17 cellular contexts compared by ENCODE assay signal in the genomic region with DNA sequence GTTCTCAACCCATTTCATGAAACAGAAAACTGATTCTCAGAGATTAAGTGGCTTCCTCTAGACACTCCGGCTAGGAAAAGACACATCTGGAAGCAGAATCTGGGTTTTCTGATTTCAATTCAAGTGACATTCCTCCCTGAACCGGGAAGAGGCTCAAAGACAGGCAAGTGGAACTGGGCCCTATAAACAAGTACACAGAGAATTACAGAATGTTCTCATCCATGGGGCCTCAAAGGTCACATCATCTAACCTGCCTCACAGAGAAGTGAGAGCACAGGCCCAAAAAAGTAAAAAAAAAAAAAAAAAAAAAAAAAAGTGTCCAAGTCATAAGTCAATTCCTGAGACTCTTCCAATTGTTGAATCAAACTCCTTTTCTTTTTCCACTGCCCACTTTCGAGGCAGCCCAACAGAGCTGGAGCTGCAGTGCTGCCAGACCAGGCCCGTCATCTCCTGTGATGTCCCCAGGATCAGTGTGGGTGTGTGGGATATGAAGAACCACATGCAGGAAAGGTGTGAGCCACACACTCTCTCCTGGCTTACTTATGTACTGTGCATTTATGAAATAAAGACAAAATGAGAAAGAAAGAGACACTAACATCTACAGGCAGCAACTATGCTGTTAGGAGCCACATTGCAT. TPM values are rescaled to one million over a fixed set of nuclear protein-coding genes. Genes with fewer than 3 reads are reported as not detected.
A peak's percentile ranks its signal among the peaks of the same experiment; 100 is the strongest.
DNase-seq lines count a peak whose midpoint lies in the region; ATAC-seq and TF ChIP-seq lines count a peak whose summit lies in the region.
"Had no signal": no experiment of that assay in that cellular context is flagged by ENCODE, and none has a peak within 500 bp of the region (broad histone marks: within the 10 kb centered on the region; RNA-seq: fewer than 3 reads in every experiment).

No MANE protein-coding gene starts in this region.

- 81 to 86% methylated on average over 4 of the region's 4 CpGs for WGBS in upper lobe of left lung, 2 donors

- ATAC-seq in CD4-positive, alpha-beta T cell (ENCODE audit: poor library complexity) = no peak
- ATAC-seq in gastrocnemius medialis (peak; percentile 58 to 67), upper lobe of left lung (ENCODE audit: low FRiP score in 2 of 2) (no peak), natural killer cell (no peak)
- no peak for ATAC-seq in activated CD4-positive, alpha-beta T cell treated with anti-CD3 and anti-CD28 coated beads for 36 hours

- DNase-seq in CD4-positive, alpha-beta T cell = no peak
- DNase-seq in middle frontal gyrus (ENCODE audit: extremely low spot score, low spot score) (peak; percentile 10), gastrocnemius medialis (peak in 1 of 2 donors; percentile 30), upper lobe of left lung (no peak), NCI-H1092 (lab: John Stamatoyannopoulos, UW) (no peak), natural killer cell (no peak)
- DNase-seq in activated CD4-positive, alpha-beta T cell treated with anti-CD3 and anti-CD28 coated beads for 36 hours = no peak
- DNase-seq: DMS53, GF-D8, IMR-90 had no signal

- H3K4me3 ChIP-seq in gastrocnemius medialis = no peak overlapping the region
- no peak overlapping the region for H3K4me3 ChIP-seq in upper lobe of left lung
- H3K4me3 ChIP-seq: HAP-1 had no signal

- no peaks in the 10 kb centered on the region for H3K27me3 ChIP-seq in CD4-positive, alpha-beta T cell (ENCODE audit: control insufficient read depth, insufficient read depth, low read length)
- H3K27me3 ChIP-seq in gastrocnemius medialis = peaks cover under 1 to 9% (median 4%) of the 10 kb centered on the region in 3 donors
- H3K27me3 ChIP-seq in upper lobe of left lung = no peaks in the 10 kb centered on the region

- no peaks in the 10 kb centered on the region for H3K9me3 ChIP-seq in CD4-positive, alpha-beta T cell (ENCODE audit: control insufficient read depth, low read length)
- H3K9me3 ChIP-seq in gastrocnemius medialis (no peaks in the 10 kb centered on the region), upper lobe of left lung (no peaks in the 10 kb centered on the region)
- H3K9me3 ChIP-seq: HAP-1 had no signal

- H3K27me3 Mint-ChIP-seq in CD4-positive, alpha-beta T cell = no peaks in the 10 kb centered on the region
- H3K27me3 Mint-ChIP-seq in activated CD4-positive, alpha-beta T cell treated with anti-CD3 and anti-CD28 coated beads for 36 hours = no peaks in the 10 kb centered on the region
- H3K27me3 Mint-ChIP-seq in natural killer cell (ENCODE audit: low read depth in 2 of 2) = peaks cover 0 to 23% of the 10 kb centered on the region in 2 donors

- CTCF ChIA-PET in CD4-positive, alpha-beta T cell (lab: Charles Lee) = no interaction called here
- CTCF ChIA-PET in activated CD4-positive, alpha-beta T cell treated with anti-CD3 and anti-CD28 coated beads for 36 hours (lab: Charles Lee) = no interaction called here

- in situ Hi-C loops in gastrocnemius medialis (cut with MboI; ENCODE audit: low sequenced_read_pairs in 4 of 4) = no loop called here

- H3K27ac ChIP-seq in CD4-positive, alpha-beta T cell (ENCODE audit: low read depth, low read length) = no peak overlapping the region
- H3K27ac ChIP-seq in VCaP (peak overlapping the region; percentile 5; the same call in 1 of the 2 replicates), gastrocnemius medialis (no peak overlapping the region), upper lobe of left lung (no peak overlapping the region)
- H3K27ac ChIP-seq: 22Rv1 had no signal

- H3K4me1 ChIP-seq in gastrocnemius medialis = no peaks in the 10 kb centered on the region
- H3K4me1 ChIP-seq in upper lobe of left lung = no peaks in the 10 kb centered on the region
- H3K4me1 ChIP-seq: HAP-1 had no signal

- no peaks in the 10 kb centered on the region for H3K36me3 ChIP-seq in gastrocnemius medialis
- H3K36me3 ChIP-seq in upper lobe of left lung = no peaks in the 10 kb centered on the region
- H3K36me3 ChIP-seq: HAP-1 had no signal

- no peaks in the 10 kb centered on the region for H3K9me3 Mint-ChIP-seq in CD4-positive, alpha-beta T cell
- H3K9me3 Mint-ChIP-seq in activated CD4-positive, alpha-beta T cell treated with anti-CD3 and anti-CD28 coated beads for 36 hours (ENCODE audit: low read depth) = no peaks in the 10 kb centered on the region
- H3K9me3 Mint-ChIP-seq in natural killer cell = no peaks in the 10 kb centered on the region

- TF ChIP-seq CTCF in CD4-positive, alpha-beta T cell (IDR thresholded peaks at IDR 0.05) = no peak
- TF ChIP-seq CTCF in VCaP (conservative IDR thresholded peaks at IDR 0.05) = no peak
- no peak for TF ChIP-seq CTCF in gastrocnemius medialis (IDR thresholded peaks at IDR 0.05 in 4 of 5, conservative IDR thresholded peaks at IDR 0.05 in 1 of 5)
- no peak for TF ChIP-seq CTCF in upper lobe of left lung (IDR thresholded peaks at IDR 0.05)
- no peak for TF ChIP-seq CTCF in natural killer cell (IDR thresholded peaks at IDR 0.05)

- TF ChIP-seq EP300 in upper lobe of left lung (IDR thresholded peaks at IDR 0.05) = no peak

- peaks cover 69% of the 10 kb centered on the region for H3K4me1 Mint-ChIP-seq in CD4-positive, alpha-beta T cell (ENCODE audit: low read depth)
- H3K4me1 Mint-ChIP-seq in activated CD4-positive, alpha-beta T cell treated with anti-CD3 and anti-CD28 coated beads for 36 hours = peaks cover 40% of the 10 kb centered on the region
- H3K4me1 Mint-ChIP-seq in natural killer cell = peaks cover 53 to 68% of the 10 kb centered on the region in 2 donors
- H3K4me1 Mint-ChIP-seq: CD14-positive monocyte had no signal

- no peak overlapping the region for H3K4me3 Mint-ChIP-seq in CD4-positive, alpha-beta T cell
- H3K4me3 Mint-ChIP-seq in activated CD4-positive, alpha-beta T cell treated with anti-CD3 and anti-CD28 coated beads for 36 hours = no peak overlapping the region
- no peak overlapping the region for H3K4me3 Mint-ChIP-seq in natural killer cell
- H3K4me3 Mint-ChIP-seq: CD14-positive monocyte had no signal

- H3K27ac Mint-ChIP-seq in CD4-positive, alpha-beta T cell = peak overlapping the region; percentile 86
- H3K27ac Mint-ChIP-seq in activated CD4-positive, alpha-beta T cell treated with anti-CD3 and anti-CD28 coated beads for 36 hours = no peak overlapping the region
- H3K27ac Mint-ChIP-seq in natural killer cell = no peak overlapping the region

- intact Hi-C loops in CD4-positive, alpha-beta T cell (cut with DNase I, micrococcal nuclease) = loop anchor here in 1 of 2 experiments (1.0 to 10.0 kb wide), 2 partner anchors 7 to 192 kb away; no protein-coding TSS in a partner anchor
- intact Hi-C loops in gastrocnemius medialis (cut with DNase I; ENCODE audit: low total_unique reads) (no loop called here), natural killer cell (cut with micrococcal nuclease) (loop anchor here (5.0 kb wide), 1 partner anchor 36 kb away; no protein-coding TSS in a partner anchor)
- intact Hi-C loops in activated CD4-positive, alpha-beta T cell treated with anti-CD3 and anti-CD28 coated beads for 36 hours (cut with DNase I, micrococcal nuclease) = no loop called here

- POLR2A ChIA-PET in CD4-positive, alpha-beta T cell (lab: Charles Lee) = interaction anchor here (2.2 kb wide), 1 partner anchor 8 kb away, joined by 17 read pairs; no protein-coding TSS in a partner anchor
- POLR2A ChIA-PET in activated CD4-positive, alpha-beta T cell treated with anti-CD3 and anti-CD28 coated beads for 36 hours (lab: Charles Lee) = no interaction called here

- no peak for TF ChIP-seq POLR2A in gastrocnemius medialis (IDR thresholded peaks at IDR 0.05)
- no peak for TF ChIP-seq POLR2A in upper lobe of left lung (IDR thresholded peaks at IDR 0.05)

- H3K36me3 Mint-ChIP-seq in CD4-positive, alpha-beta T cell (ENCODE audit: low read depth) = no peaks in the 10 kb centered on the region
- no peaks in the 10 kb centered on the region for H3K36me3 Mint-ChIP-seq in activated CD4-positive, alpha-beta T cell treated with anti-CD3 and anti-CD28 coated beads for 36 hours (ENCODE audit: low read depth)
- H3K36me3 Mint-ChIP-seq in natural killer cell = no peaks in the 10 kb centered on the region
- H3K36me3 Mint-ChIP-seq: CD14-positive monocyte had no signal

RNA-seq across cellular contexts. Expression of gene KRT1, which starts 2.8 kb away (rescaled TPM):
- total RNA-seq in CD4-positive, alpha-beta T cell = 1 to 10 TPM; 3.9 to 4.0 TPM
- not detected for total RNA-seq in gastrocnemius medialis
- not detected for total RNA-seq in activated CD4-positive, alpha-beta T cell treated with anti-CD3 and anti-CD28 coated beads for 36 hours
- total RNA-seq in upper lobe of left lung = 1 to 10 TPM in 1 of 6 donors, under 1 TPM in 1, not detected in 4; 0.37 to 2.4 TPM
- total RNA-seq in natural killer cell = 1 to 10 TPM in 1 of 3 donors, under 1 TPM in 1, not detected in 1; 0.27 to 1.8 TPM
- total RNA-seq: A673, H1, HT-29, IMR-90 had no signal

RNA-seq across cellular contexts. Expression of gene KRT77, which starts 20.3 kb away (rescaled TPM):
- total RNA-seq in CD4-positive, alpha-beta T cell = under 1 TPM; 0.11 to 0.20 TPM
- total RNA-seq in gastrocnemius medialis (not detected), upper lobe of left lung (not detected), natural killer cell (not detected)
- not detected for total RNA-seq in activated CD4-positive, alpha-beta T cell treated with anti-CD3 and anti-CD28 coated beads for 36 hours
- total RNA-seq: A673, H1, HT-29, IMR-90 had no signal

RNA-seq across cellular contexts. Expression of gene KRT2, which starts 31.0 kb away (rescaled TPM):
- total RNA-seq in CD4-positive, alpha-beta T cell = 1 to 10 TPM; 1.7 to 2.1 TPM
- total RNA-seq in gastrocnemius medialis = not detected
- not detected for total RNA-seq in activated CD4-positive, alpha-beta T cell treated with anti-CD3 and anti-CD28 coated beads for 36 hours
- not detected for total RNA-seq in upper lobe of left lung
- total RNA-seq in natural killer cell = 1 to 10 TPM in 1 of 3 donors, under 1 TPM in 2; 0.63 to 1.4 (median 0.66) TPM
- total RNA-seq: A673, H1, HT-29, IMR-90 had no signal

Comparison
In these comparisons a context has a peak if more than half of its experiments do, and no peak if none do; other contexts are left out.
1. ATAC-seq: peak in gastrocnemius medialis (2 of 2); none in CD4-positive, alpha-beta T cell (single experiment), activated CD4-positive, alpha-beta T cell treated with anti-CD3 and anti-CD28 coated beads for 36 hours (single experiment), upper lobe of left lung (0 of 2) and natural killer cell (0 of 3).